Comparison of ENCODE assay signal across 1 cellular context in the genomic region with DNA sequence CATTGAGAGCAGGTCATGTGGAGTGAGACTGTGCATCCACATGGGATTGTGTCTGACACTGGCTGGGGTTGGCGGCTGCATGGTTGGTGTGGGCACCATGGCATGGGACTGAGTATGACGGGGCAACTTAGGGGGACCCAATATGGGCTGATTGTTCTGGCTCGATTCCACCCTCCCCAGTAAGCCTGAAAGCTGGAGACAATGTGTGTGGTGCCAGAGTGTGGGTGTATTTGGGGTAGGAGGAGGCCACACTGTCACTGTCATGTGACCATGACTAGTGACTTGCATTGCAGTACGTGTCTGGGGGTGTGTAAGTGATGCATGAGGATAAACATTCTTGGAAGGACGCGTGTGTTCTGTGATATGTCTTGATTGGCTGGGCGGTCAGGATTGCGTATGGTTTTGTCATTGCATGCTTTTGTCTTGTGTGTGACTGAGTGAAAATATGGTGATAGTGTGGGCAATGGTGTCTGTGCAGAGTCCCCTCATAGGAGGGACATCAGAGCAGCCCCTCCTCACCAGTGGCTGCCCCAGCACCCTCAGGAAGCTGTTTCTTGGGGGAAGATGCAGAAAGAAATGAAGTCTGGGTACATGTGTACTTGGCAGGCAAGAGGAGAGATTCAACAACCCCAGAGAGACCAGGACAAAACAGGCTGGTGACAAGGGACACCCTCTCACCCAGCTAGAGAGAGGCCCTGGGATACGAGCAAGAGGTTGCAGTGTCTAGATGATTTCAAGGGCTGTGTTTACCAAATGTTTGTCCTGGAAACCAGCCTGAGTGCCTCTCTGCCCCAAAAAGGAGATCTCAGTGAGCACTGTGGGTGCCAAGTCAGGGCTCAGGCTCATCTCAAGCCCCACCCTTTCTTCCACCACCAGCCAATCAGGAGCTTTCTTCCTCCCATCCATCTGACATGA.
A peak's percentile ranks its signal among the peaks of the same experiment; 100 is the strongest.
TF ChIP-seq lines count a peak whose summit lies in the region.

No MANE protein-coding gene starts in this region.

TF ChIP-seq in K562, 482 proteins besides CTCF, POLR2A, EP300 and RAD21 (continued from another document and continues in another):
- TF ChIP-seq, protein P1, sequence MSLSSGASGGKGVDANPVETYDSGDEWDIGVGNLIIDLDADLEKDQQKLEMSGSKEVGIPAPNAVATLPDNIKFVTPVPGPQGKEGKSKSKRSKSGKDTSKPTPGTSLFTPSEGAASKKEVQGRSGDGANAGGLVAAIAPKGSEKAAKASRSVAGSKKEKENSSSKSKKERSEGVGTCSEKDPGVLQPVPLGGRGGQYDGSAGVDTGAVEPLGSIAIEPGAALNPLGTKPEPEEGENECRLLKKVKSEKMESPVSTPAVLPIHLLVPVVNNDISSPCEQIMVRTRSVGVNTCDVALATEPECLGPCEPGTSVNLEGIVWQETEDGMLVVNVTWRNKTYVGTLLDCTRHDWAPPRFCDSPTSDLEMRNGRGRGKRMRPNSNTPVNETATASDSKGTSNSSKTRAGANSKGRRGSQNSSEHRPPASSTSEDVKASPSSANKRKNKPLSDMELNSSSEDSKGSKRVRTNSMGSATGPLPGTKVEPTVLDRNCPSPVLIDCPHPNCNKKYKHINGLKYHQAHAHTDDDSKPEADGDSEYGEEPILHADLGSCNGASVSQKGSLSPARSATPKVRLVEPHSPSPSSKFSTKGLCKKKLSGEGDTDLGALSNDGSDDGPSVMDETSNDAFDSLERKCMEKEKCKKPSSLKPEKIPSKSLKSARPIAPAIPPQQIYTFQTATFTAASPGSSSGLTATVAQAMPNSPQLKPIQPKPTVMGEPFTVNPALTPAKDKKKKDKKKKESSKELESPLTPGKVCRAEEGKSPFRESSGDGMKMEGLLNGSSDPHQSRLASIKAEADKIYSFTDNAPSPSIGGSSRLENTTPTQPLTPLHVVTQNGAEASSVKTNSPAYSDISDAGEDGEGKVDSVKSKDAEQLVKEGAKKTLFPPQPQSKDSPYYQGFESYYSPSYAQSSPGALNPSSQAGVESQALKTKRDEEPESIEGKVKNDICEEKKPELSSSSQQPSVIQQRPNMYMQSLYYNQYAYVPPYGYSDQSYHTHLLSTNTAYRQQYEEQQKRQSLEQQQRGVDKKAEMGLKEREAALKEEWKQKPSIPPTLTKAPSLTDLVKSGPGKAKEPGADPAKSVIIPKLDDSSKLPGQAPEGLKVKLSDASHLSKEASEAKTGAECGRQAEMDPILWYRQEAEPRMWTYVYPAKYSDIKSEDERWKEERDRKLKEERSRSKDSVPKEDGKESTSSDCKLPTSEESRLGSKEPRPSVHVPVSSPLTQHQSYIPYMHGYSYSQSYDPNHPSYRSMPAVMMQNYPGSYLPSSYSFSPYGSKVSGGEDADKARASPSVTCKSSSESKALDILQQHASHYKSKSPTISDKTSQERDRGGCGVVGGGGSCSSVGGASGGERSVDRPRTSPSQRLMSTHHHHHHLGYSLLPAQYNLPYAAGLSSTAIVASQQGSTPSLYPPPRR (CRISPR knock-in tag; IDR thresholded peaks at IDR 0.05; ENCODE audit: borderline replicate concordance), result 0 out of 2 replicates have a peak, but pooled peaks have one; percentile 69
- TF ChIP-seq DMBX1 (CRISPR knock-in tag; IDR thresholded peaks at IDR 0.05; ENCODE audit: borderline replicate concordance), result peak; percentile 98
- TF ChIP-seq HDAC2 (IDR thresholded peaks at IDR 0.05), result peak; percentile 95
- TF ChIP-seq CEBPB (tag; IDR thresholded peaks at IDR 0.05), result peak; percentile 87
- TF ChIP-seq ZNF785 (CRISPR knock-in tag; IDR thresholded peaks at IDR 0.05), result no peak
- TF ChIP-seq, protein P2, sequence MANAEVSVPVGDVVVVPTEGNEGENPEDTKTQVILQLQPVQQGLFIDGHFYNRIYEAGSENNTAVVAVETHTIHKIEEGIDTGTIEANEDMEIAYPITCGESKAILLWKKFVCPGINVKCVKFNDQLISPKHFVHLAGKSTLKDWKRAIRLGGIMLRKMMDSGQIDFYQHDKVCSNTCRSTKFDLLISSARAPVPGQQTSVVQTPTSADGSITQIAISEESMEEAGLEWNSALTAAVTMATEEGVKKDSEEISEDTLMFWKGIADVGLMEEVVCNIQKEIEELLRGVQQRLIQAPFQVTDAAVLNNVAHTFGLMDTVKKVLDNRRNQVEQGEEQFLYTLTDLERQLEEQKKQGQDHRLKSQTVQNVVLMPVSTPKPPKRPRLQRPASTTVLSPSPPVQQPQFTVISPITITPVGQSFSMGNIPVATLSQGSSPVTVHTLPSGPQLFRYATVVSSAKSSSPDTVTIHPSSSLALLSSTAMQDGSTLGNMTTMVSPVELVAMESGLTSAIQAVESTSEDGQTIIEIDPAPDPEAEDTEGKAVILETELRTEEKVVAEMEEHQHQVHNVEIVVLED (CRISPR knock-in tag; IDR thresholded peaks at IDR 0.05), result peak; percentile 77
- no peak for TF ChIP-seq ZNF586 (CRISPR knock-in tag; conservative IDR thresholded peaks at IDR 0.05)
- TF ChIP-seq PRPF4 (IDR thresholded peaks at IDR 0.05; ENCODE audit: insufficient read depth, low read depth, low read length, poor library complexity, severe bottlenecking), result no peak
- no peak for TF ChIP-seq IRF2 (CRISPR knock-in tag; IDR thresholded peaks at IDR 0.05)
- TF ChIP-seq SMAD1 (IDR thresholded peaks at IDR 0.05; ENCODE audit: low read depth, low read length, partially characterized antibody), result no peak
- no peak for TF ChIP-seq COPS2 (conservative IDR thresholded peaks at IDR 0.05)
- TF ChIP-seq CBFA2T3 (IDR thresholded peaks at IDR 0.05), result peak; percentile 82
- no peak for TF ChIP-seq ZNF77 (CRISPR knock-in tag; IDR thresholded peaks at IDR 0.05)
- no peak for TF ChIP-seq RBM34 (IDR thresholded peaks at IDR 0.05; ENCODE audit: borderline replicate concordance, insufficient read depth, low read length)
- no peak for TF ChIP-seq ZNF778 (CRISPR knock-in tag; IDR thresholded peaks at IDR 0.05)
- TF ChIP-seq, protein P3, sequence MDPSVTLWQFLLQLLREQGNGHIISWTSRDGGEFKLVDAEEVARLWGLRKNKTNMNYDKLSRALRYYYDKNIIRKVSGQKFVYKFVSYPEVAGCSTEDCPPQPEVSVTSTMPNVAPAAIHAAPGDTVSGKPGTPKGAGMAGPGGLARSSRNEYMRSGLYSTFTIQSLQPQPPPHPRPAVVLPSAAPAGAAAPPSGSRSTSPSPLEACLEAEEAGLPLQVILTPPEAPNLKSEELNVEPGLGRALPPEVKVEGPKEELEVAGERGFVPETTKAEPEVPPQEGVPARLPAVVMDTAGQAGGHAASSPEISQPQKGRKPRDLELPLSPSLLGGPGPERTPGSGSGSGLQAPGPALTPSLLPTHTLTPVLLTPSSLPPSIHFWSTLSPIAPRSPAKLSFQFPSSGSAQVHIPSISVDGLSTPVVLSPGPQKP (CRISPR knock-in tag; IDR thresholded peaks at IDR 0.05), result no peak
- no peak for TF ChIP-seq RBM25 (IDR thresholded peaks at IDR 0.05; ENCODE audit: low read depth, low read length, severe bottlenecking)
- TF ChIP-seq, protein P4, sequence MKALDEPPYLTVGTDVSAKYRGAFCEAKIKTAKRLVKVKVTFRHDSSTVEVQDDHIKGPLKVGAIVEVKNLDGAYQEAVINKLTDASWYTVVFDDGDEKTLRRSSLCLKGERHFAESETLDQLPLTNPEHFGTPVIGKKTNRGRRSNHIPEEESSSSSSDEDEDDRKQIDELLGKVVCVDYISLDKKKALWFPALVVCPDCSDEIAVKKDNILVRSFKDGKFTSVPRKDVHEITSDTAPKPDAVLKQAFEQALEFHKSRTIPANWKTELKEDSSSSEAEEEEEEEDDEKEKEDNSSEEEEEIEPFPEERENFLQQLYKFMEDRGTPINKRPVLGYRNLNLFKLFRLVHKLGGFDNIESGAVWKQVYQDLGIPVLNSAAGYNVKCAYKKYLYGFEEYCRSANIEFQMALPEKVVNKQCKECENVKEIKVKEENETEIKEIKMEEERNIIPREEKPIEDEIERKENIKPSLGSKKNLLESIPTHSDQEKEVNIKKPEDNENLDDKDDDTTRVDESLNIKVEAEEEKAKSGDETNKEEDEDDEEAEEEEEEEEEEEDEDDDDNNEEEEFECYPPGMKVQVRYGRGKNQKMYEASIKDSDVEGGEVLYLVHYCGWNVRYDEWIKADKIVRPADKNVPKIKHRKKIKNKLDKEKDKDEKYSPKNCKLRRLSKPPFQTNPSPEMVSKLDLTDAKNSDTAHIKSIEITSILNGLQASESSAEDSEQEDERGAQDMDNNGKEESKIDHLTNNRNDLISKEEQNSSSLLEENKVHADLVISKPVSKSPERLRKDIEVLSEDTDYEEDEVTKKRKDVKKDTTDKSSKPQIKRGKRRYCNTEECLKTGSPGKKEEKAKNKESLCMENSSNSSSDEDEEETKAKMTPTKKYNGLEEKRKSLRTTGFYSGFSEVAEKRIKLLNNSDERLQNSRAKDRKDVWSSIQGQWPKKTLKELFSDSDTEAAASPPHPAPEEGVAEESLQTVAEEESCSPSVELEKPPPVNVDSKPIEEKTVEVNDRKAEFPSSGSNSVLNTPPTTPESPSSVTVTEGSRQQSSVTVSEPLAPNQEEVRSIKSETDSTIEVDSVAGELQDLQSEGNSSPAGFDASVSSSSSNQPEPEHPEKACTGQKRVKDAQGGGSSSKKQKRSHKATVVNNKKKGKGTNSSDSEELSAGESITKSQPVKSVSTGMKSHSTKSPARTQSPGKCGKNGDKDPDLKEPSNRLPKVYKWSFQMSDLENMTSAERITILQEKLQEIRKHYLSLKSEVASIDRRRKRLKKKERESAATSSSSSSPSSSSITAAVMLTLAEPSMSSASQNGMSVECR (CRISPR knock-in tag; IDR thresholded peaks at IDR 0.05), result peak; percentile 15; the same call in 1 of the 2 replicates
- peak; percentile 92 for TF ChIP-seq ZNF239 (CRISPR knock-in tag; IDR thresholded peaks at IDR 0.05)
- no peak for TF ChIP-seq SMAD2 (IDR thresholded peaks at IDR 0.05; ENCODE audit: low read depth, low read length)
- no peak for TF ChIP-seq BRD4 (IDR thresholded peaks at IDR 0.05)
- peak; percentile 65 for TF ChIP-seq SMARCA5 (IDR thresholded peaks at IDR 0.05)
- TF ChIP-seq, protein P5, sequence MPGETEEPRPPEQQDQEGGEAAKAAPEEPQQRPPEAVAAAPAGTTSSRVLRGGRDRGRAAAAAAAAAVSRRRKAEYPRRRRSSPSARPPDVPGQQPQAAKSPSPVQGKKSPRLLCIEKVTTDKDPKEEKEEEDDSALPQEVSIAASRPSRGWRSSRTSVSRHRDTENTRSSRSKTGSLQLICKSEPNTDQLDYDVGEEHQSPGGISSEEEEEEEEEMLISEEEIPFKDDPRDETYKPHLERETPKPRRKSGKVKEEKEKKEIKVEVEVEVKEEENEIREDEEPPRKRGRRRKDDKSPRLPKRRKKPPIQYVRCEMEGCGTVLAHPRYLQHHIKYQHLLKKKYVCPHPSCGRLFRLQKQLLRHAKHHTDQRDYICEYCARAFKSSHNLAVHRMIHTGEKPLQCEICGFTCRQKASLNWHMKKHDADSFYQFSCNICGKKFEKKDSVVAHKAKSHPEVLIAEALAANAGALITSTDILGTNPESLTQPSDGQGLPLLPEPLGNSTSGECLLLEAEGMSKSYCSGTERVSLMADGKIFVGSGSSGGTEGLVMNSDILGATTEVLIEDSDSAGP (CRISPR knock-in tag; IDR thresholded peaks at IDR 0.05), result no peak
- no peak for TF ChIP-seq ZNF263 (CRISPR knock-in tag; IDR thresholded peaks at IDR 0.05; ENCODE audit: borderline replicate concordance)
- TF ChIP-seq POLR2AphosphoS5 (IDR thresholded peaks at IDR 0.05; ENCODE audit: control insufficient read depth, insufficient read depth, low read depth, low read length), result 0 out of 2 replicates have a peak, but pooled peaks have one; percentile 35
- no peak for TF ChIP-seq CCNT2 (IDR thresholded peaks at IDR 0.05; ENCODE audit: borderline replicate concordance, extremely low read depth, insufficient read length, low read depth, low read length)
- TF ChIP-seq ZNF124 (CRISPR knock-in tag; IDR thresholded peaks at IDR 0.05), result no peak
- TF ChIP-seq PYGO2 (tag; IDR thresholded peaks at IDR 0.05), result peak; percentile 91
- TF ChIP-seq FOXJ3 (CRISPR knock-in tag; IDR thresholded peaks at IDR 0.05), result no peak
- peak; percentile 93 for TF ChIP-seq ATF7 (IDR thresholded peaks at IDR 0.05)
- no peak for TF ChIP-seq ZSCAN29 (IDR thresholded peaks at IDR 0.05)
- peak; percentile 24 for TF ChIP-seq HNRNPLL (IDR thresholded peaks at IDR 0.05; ENCODE audit: low read depth, low read length, poor library complexity, severe bottlenecking)
- no peak for TF ChIP-seq FOXP1 (CRISPR knock-in tag; IDR thresholded peaks at IDR 0.05)
- TF ChIP-seq ZNF444 (CRISPR knock-in tag; IDR thresholded peaks at IDR 0.05), result peak; percentile 74; the same call in 1 of the 2 replicates
- TF ChIP-seq, protein P6, sequence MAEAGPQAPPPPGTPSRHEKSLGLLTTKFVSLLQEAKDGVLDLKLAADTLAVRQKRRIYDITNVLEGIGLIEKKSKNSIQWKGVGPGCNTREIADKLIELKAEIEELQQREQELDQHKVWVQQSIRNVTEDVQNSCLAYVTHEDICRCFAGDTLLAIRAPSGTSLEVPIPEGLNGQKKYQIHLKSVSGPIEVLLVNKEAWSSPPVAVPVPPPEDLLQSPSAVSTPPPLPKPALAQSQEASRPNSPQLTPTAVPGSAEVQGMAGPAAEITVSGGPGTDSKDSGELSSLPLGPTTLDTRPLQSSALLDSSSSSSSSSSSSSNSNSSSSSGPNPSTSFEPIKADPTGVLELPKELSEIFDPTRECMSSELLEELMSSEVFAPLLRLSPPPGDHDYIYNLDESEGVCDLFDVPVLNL (CRISPR knock-in tag; IDR thresholded peaks at IDR 0.05; ENCODE audit: low read depth), result peak; percentile 29; the same call in 1 of the 2 replicates
- TF ChIP-seq, protein P7, sequence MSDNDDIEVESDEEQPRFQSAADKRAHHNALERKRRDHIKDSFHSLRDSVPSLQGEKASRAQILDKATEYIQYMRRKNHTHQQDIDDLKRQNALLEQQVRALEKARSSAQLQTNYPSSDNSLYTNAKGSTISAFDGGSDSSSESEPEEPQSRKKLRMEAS (CRISPR knock-in tag; IDR thresholded peaks at IDR 0.05), result peak; percentile 73; the same call in 1 of the 2 replicates
- TF ChIP-seq BMI1 (IDR thresholded peaks at IDR 0.05; ENCODE audit: low read length), result no peak
- no peak for TF ChIP-seq ZNF57 (CRISPR knock-in tag; IDR thresholded peaks at IDR 0.05)
- TF ChIP-seq, protein P8, sequence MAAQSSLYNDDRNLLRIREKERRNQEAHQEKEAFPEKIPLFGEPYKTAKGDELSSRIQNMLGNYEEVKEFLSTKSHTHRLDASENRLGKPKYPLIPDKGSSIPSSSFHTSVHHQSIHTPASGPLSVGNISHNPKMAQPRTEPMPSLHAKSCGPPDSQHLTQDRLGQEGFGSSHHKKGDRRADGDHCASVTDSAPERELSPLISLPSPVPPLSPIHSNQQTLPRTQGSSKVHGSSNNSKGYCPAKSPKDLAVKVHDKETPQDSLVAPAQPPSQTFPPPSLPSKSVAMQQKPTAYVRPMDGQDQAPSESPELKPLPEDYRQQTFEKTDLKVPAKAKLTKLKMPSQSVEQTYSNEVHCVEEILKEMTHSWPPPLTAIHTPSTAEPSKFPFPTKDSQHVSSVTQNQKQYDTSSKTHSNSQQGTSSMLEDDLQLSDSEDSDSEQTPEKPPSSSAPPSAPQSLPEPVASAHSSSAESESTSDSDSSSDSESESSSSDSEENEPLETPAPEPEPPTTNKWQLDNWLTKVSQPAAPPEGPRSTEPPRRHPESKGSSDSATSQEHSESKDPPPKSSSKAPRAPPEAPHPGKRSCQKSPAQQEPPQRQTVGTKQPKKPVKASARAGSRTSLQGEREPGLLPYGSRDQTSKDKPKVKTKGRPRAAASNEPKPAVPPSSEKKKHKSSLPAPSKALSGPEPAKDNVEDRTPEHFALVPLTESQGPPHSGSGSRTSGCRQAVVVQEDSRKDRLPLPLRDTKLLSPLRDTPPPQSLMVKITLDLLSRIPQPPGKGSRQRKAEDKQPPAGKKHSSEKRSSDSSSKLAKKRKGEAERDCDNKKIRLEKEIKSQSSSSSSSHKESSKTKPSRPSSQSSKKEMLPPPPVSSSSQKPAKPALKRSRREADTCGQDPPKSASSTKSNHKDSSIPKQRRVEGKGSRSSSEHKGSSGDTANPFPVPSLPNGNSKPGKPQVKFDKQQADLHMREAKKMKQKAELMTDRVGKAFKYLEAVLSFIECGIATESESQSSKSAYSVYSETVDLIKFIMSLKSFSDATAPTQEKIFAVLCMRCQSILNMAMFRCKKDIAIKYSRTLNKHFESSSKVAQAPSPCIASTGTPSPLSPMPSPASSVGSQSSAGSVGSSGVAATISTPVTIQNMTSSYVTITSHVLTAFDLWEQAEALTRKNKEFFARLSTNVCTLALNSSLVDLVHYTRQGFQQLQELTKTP (IDR thresholded peaks at IDR 0.05; ENCODE audit: low read depth in 1 of 2, partially characterized antibody in 2 of 2), result peak; percentile 48 to 56
- TF ChIP-seq SMARCC2 (IDR thresholded peaks at IDR 0.05; ENCODE audit: low read depth), result no peak
